3 cellular contexts compared by ENCODE assay signal in genomic region chr11:121337740-121338272, GRCh38.
TF ChIP-seq lines count a peak whose summit lies in the region.

No MANE protein-coding gene starts in this region.

TF ChIP-seq in GM12891, 5 proteins besides CTCF, POLR2A, EP300 and RAD21:
- TF ChIP-seq TAF1 (IDR thresholded peaks at IDR 0.05; ENCODE audit: low read depth, low read length) (no peak), POU2F2 (IDR thresholded peaks at IDR 0.05; ENCODE audit: low read depth, low read length) (0 out of 2 replicates have a peak, but pooled peaks have one; percentile 21)

TF ChIP-seq in GM12878, 131 proteins besides CTCF, POLR2A, EP300 and RAD21:
- TF ChIP-seq RFX5 (IDR thresholded peaks at IDR 0.05; ENCODE audit: low read depth, low read length) (no peak), SREBF1 (IDR thresholded peaks at IDR 0.05; ENCODE audit: low read length) (no peak), IRF5 (IDR thresholded peaks at IDR 0.05; ENCODE audit: borderline replicate concordance) (no peak), BACH1 (IDR thresholded peaks at IDR 0.05; ENCODE audit: borderline replicate concordance) (no peak), NFXL1 (IDR thresholded peaks at IDR 0.05; ENCODE audit: borderline replicate concordance) (no peak), ETV6 (conservative IDR thresholded peaks at IDR 0.05 in 1 of 2, IDR thresholded peaks at IDR 0.05 in 1 of 2; ENCODE audit: borderline replicate concordance in 1 of 2, low read depth in 1 of 2) (no peak), RBBP5 (conservative IDR thresholded peaks at IDR 0.05) (no peak), MAX (IDR thresholded peaks at IDR 0.05; ENCODE audit: low read depth, low read length) (no peak), PAX5 (IDR thresholded peaks at IDR 0.05; ENCODE audit: borderline replicate concordance, low read depth, low read length) (no peak), PKNOX1 (IDR thresholded peaks at IDR 0.05) (no peak), ELK1 (IDR thresholded peaks at IDR 0.05; ENCODE audit: low read depth, low read length) (no peak), CEBPB (IDR thresholded peaks at IDR 0.05; ENCODE audit: borderline replicate concordance in 1 of 2, low read depth in 2 of 2, low read length in 2 of 2) (no peak), NBN (IDR thresholded peaks at IDR 0.05) (no peak), USF1 (IDR thresholded peaks at IDR 0.05; ENCODE audit: borderline replicate concordance, extremely low read length, insufficient read depth, low read depth, low read length) (no peak), NFYA (IDR thresholded peaks at IDR 0.05; ENCODE audit: borderline replicate concordance, low read depth, low read length) (no peak), WRNIP1 (IDR thresholded peaks at IDR 0.05; ENCODE audit: borderline replicate concordance, low read depth, low read length) (no peak)
TF ChIP-seq in GM12878: peak in this region for 0.

TF ChIP-seq in HEK293T, 16 proteins besides CTCF, POLR2A, EP300 and RAD21:
- TF ChIP-seq BHLHE40 (IDR thresholded peaks at IDR 0.05; ENCODE audit: borderline replicate concordance) (no peak), FOXM1 (IDR thresholded peaks at IDR 0.05; ENCODE audit: borderline replicate concordance) (no peak), FOXA1 (IDR thresholded peaks at IDR 0.05) (no peak), SUZ12 (IDR thresholded peaks at IDR 0.05) (no peak), NFRKB (IDR thresholded peaks at IDR 0.05) (no peak)
